ENCODE assay signal across 25 cellular contexts in genomic region chr5:153901449-153901848, GRCh38.
DNase-seq lines count a peak whose midpoint lies in the region; ATAC-seq and TF ChIP-seq lines count a peak whose summit lies in the region.
"Had no signal": no experiment of that assay in that cellular context is flagged by ENCODE, and none has a peak within 500 bp of the region (broad histone marks: within the 10 kb centered on the region; RNA-seq: fewer than 3 reads in every experiment).

No MANE protein-coding gene starts in this region.

- no peaks in the 10 kb centered on the region for H3K36me3 Mint-ChIP-seq in chondrocyte (ENCODE audit: low read depth)
- H3K36me3 Mint-ChIP-seq: neural progenitor cell, WTC11 had no signal

- H3K4me3 ChIP-seq in GM12865 (ENCODE audit: low read depth, low read length) (no peak overlapping the region), sigmoid colon (no peak overlapping the region), colonic mucosa (no peak overlapping the region), mucosa of descending colon (no peak overlapping the region)
- H3K4me3 ChIP-seq: adrenal gland; BLaER1 treated with 17β-estradiol and CSF1 and Interleukin-3, amounts not matched to agents 10 nM and 100 nM; cardiac muscle cell; neural progenitor cell; psoas muscle; SJCRH30; stomach had no signal

- H3K9ac ChIP-seq in colonic mucosa (ENCODE audit: low read depth in 2 of 2, low read length in 2 of 2) = no peak overlapping the region
- H3K9ac ChIP-seq: BLaER1 treated with 17β-estradiol and CSF1 and Interleukin-3, amounts not matched to agents 10 nM and 100 nM; neural progenitor cell had no signal

- TF ChIP-seq CTCF in GM12865 (IDR thresholded peaks at IDR 0.05; ENCODE audit: insufficient read depth, low read depth, low read length, missing control alignments) = no peak
- no peak for TF ChIP-seq CTCF in chondrocyte (IDR thresholded peaks at IDR 0.05)
- TF ChIP-seq CTCF in sigmoid colon (IDR thresholded peaks at IDR 0.05) = no peak
- TF ChIP-seq CTCF in colonic mucosa (IDR thresholded peaks at IDR 0.05) = no peak
- TF ChIP-seq CTCF in mucosa of descending colon (IDR thresholded peaks at IDR 0.05) = no peak

- H3K4me1 Mint-ChIP-seq in chondrocyte (ENCODE audit: low read depth) = peaks cover 82% of the 10 kb centered on the region
- H3K4me1 Mint-ChIP-seq: WTC11 had no signal

- DNase-seq in GM12865 (ENCODE audit: low read depth) (peak; percentile 7), NAMALWA (ENCODE audit: low spot score) (peak; percentile 2), chondrocyte (ENCODE audit: low spot score) (no peak), sigmoid colon (no peak), colonic mucosa (no peak), iPS-NIHi11 (ENCODE audit: low spot score) (no peak), mucosa of descending colon (no peak)
- DNase-seq: activated CD4-positive, alpha-beta T cell treated with anti-CD3 and anti-CD28 coated beads, Interleukin-2, amount 50 U/mL, for 48 hours; activated gamma-delta T cell treated with Interleukin-2 at 50 U/mL for 16 hours; activated T-cell treated with anti-CD3 and anti-CD28 coated beads for 4 hours; adrenal gland; Calu3; midbrain; NCI-H146; NCI-H69; SJCRH30; stimulated activated CD4-positive, alpha-beta T cell treated with anti-CD3 and anti-CD28 coated beads, Interleukin-4, amount 100 ng/mL, for 4 hours; stomach had no signal

- 63 to 72% methylated on average over 3 of the region's 3 CpGs for WGBS in sigmoid colon, 2 donors

- ATAC-seq in GM19035 (IDR thresholded peaks at IDR 0.05; ENCODE audit: unreplicated experiment) (no peak), mucosa of descending colon (no peak)
- ATAC-seq: PC-3, WTC11 had no signal

- no peak for TF ChIP-seq EP300 in sigmoid colon (IDR thresholded peaks at IDR 0.05)

- H3K27me3 Mint-ChIP-seq in chondrocyte (ENCODE audit: low read depth) = no peaks in the 10 kb centered on the region

- no peaks in the 10 kb centered on the region for H3K36me3 ChIP-seq in sigmoid colon
- H3K36me3 ChIP-seq in colonic mucosa = no peaks in the 10 kb centered on the region
- no peaks in the 10 kb centered on the region for H3K36me3 ChIP-seq in mucosa of descending colon (ENCODE audit: low read depth)
- H3K36me3 ChIP-seq: adrenal gland; BLaER1 treated with 17β-estradiol and CSF1 and Interleukin-3, amounts not matched to agents 10 nM and 100 nM; cardiac muscle cell; neural progenitor cell; SJCRH30; stomach had no signal

- intact Hi-C loops in sigmoid colon (cut with DNase I) (no loop called here), colonic mucosa (cut with DNase I) (no loop called here), mucosa of descending colon (cut with DNase I, micrococcal nuclease) (no loop called here)

- H3K9me3 Mint-ChIP-seq in chondrocyte (ENCODE audit: low read depth) = peaks cover 7% of the 10 kb centered on the region
- H3K9me3 Mint-ChIP-seq: neural progenitor cell, WTC11 had no signal

- H3K9me3 ChIP-seq in sigmoid colon (no peaks in the 10 kb centered on the region), colonic mucosa (no peaks in the 10 kb centered on the region), mucosa of descending colon (no peaks in the 10 kb centered on the region)
- H3K9me3 ChIP-seq: adrenal gland; BLaER1 treated with 17β-estradiol and CSF1 and Interleukin-3, amounts not matched to agents 10 nM and 100 nM; psoas muscle; SJCRH30; stomach had no signal

- H3K4me3 Mint-ChIP-seq in chondrocyte (ENCODE audit: unreplicated experiment) = no peak overlapping the region
- H3K4me3 Mint-ChIP-seq: neural progenitor cell, WTC11 had no signal

- no peaks in the 10 kb centered on the region for H3K27me3 ChIP-seq in sigmoid colon
- no peaks in the 10 kb centered on the region for H3K27me3 ChIP-seq in colonic mucosa
- H3K27me3 ChIP-seq: adrenal gland; BLaER1 treated with 17β-estradiol and CSF1 and Interleukin-3, amounts not matched to agents 10 nM and 100 nM; cardiac muscle cell; neural progenitor cell; SJCRH30; stomach had no signal

- TF ChIP-seq POLR2A in sigmoid colon (IDR thresholded peaks at IDR 0.05) = no peak

- peak overlapping the region; percentile 93 for H3K27ac Mint-ChIP-seq in chondrocyte (ENCODE audit: unreplicated experiment)
- H3K27ac Mint-ChIP-seq: neural progenitor cell, WTC11 had no signal

- H3K4me1 ChIP-seq in sigmoid colon = no peaks in the 10 kb centered on the region
- H3K4me1 ChIP-seq in colonic mucosa = no peaks in the 10 kb centered on the region
- no peaks in the 10 kb centered on the region for H3K4me1 ChIP-seq in mucosa of descending colon (ENCODE audit: low read depth)
- H3K4me1 ChIP-seq: adrenal gland, psoas muscle, SJCRH30, stomach had no signal

- H3K27ac ChIP-seq in sigmoid colon = peak overlapping the region in 3 of 4 donors; percentile 39 to 71 (median 61)
- H3K27ac ChIP-seq in colonic mucosa = no peak overlapping the region
- H3K27ac ChIP-seq: BLaER1 treated with 17β-estradiol and CSF1 and Interleukin-3, amounts not matched to agents 10 nM and 100 nM; cardiac muscle cell; neural progenitor cell; psoas muscle; SJCRH30 had no signal

Comparison
In these comparisons a context has a peak if more than half of its experiments do, and no peak if none do; other contexts are left out.
1. DNase-seq: peak in GM12865 (single experiment) and NAMALWA (single experiment); none in chondrocyte (single experiment), sigmoid colon (single experiment), colonic mucosa (single experiment), iPS-NIHi11 (single experiment) and mucosa of descending colon (0 of 3).